In genomic region chr7:86958380-86958779, GRCh38 we compare ENCODE assay signal across 13 cellular contexts.
DNase-seq lines count a peak whose midpoint lies in the region; TF ChIP-seq lines count a peak whose summit lies in the region.
"Had no signal": no experiment of that assay in that cellular context is flagged by ENCODE, and none has a peak within 500 bp of the region (broad histone marks: within the 10 kb centered on the region; RNA-seq: fewer than 3 reads in every experiment).

No MANE protein-coding gene starts in this region.

- H3K4me2 ChIP-seq in hepatocyte = no peak overlapping the region

- intact Hi-C loops in transverse colon (cut with DNase I; ENCODE audit: low total_unique reads) = no loop called here

- in situ Hi-C loops in transverse colon (cut with MboI; ENCODE audit: low pct_ligation_motif_present in 1 of 4, low pct_unique_long_range_greater_than_20kb in 1 of 4, low sequenced_read_pairs in 3 of 4) (no loop called here), ACHN (cut with HindIII; ENCODE audit: low pct_ligation_motif_present, low pct_unique_long_range_greater_than_20kb, low sequenced_read_pairs) (no loop called here), GM13976 (cut with MboI; ENCODE audit: low sequenced_read_pairs, unreplicated experiment) (no loop called here)

- H3K27me3 ChIP-seq in hepatocyte = no peaks in the 10 kb centered on the region
- H3K27me3 ChIP-seq in transverse colon = no peaks in the 10 kb centered on the region

- no peak for TF ChIP-seq CTCF in hepatocyte (IDR thresholded peaks at IDR 0.05; ENCODE audit: poor library complexity)
- no peak for TF ChIP-seq CTCF in transverse colon (IDR thresholded peaks at IDR 0.05)
- no peak for TF ChIP-seq CTCF in GM13976 (IDR thresholded peaks at IDR 0.05; ENCODE audit: borderline replicate concordance, control extremely low read depth, extremely low read depth, insufficient read depth, missing control alignments)

- peaks cover 39% of the 10 kb centered on the region for H3K79me2 ChIP-seq in hepatocyte

- TF ChIP-seq EP300 in transverse colon (IDR thresholded peaks at IDR 0.05; ENCODE audit: low read depth) = no peak

- H3K27ac ChIP-seq in hepatocyte (no peak overlapping the region), transverse colon (no peak overlapping the region)
- H3K27ac ChIP-seq: C4-2B, GM23248 had no signal

- no peak overlapping the region for H2AFZ ChIP-seq in hepatocyte
- H2AFZ ChIP-seq: GM23248 had no signal

- 71% methylated on average over 2 of the region's 2 CpGs for WGBS in hepatocyte (ENCODE audit: low lambda C conversion rate, missing lambda C conversion rate)
- 69 to 75% methylated on average over 2 of the region's 2 CpGs for WGBS in transverse colon (ENCODE audit: low coverage in 1 of 2), 2 donors

- peak; percentile 51 for DNase-seq in DMS53 treated with DMSO at 0.1 percent for 48 hours (lab: John Stamatoyannopoulos, UW; ENCODE audit: unreplicated experiment)
- peak; percentile 35 for DNase-seq in SW480 (ENCODE audit: low spot score)
- peak; percentile 24 for DNase-seq in hepatocyte (ENCODE audit: low spot score)
- DNase-seq in transverse colon = peak; percentile 17
- no peak for DNase-seq in HUDEP-2 (lab: John Stamatoyannopoulos, UW; ENCODE audit: unreplicated experiment in 76 of 76)
- DNase-seq in ACHN = no peak
- no peak for DNase-seq in GM13976 (ENCODE audit: low spot score)
- DNase-seq: BE2C; CD4-positive, alpha-beta memory T cell; GM23248; H9; KG1 had no signal

- H3K36me3 ChIP-seq in hepatocyte (replicated peaks; ENCODE audit: insufficient read depth, low read depth) (no peaks in the 10 kb centered on the region), transverse colon (no peaks in the 10 kb centered on the region)
- H3K36me3 ChIP-seq: BE2C had no signal

- H3K9me2 ChIP-seq in hepatocyte (replicated peaks; ENCODE audit: insufficient read depth) = no peaks in the 10 kb centered on the region

- H4K20me1 ChIP-seq in hepatocyte (ENCODE audit: insufficient read depth, poor library complexity, severe bottlenecking) = no peaks in the 10 kb centered on the region

- H3K4me3 ChIP-seq in hepatocyte (no peak overlapping the region), transverse colon (no peak overlapping the region)
- H3K4me3 ChIP-seq: GM23248 had no signal

- no peak for TF ChIP-seq POLR2A in transverse colon (IDR thresholded peaks at IDR 0.05)

- no peaks in the 10 kb centered on the region for H3K4me1 ChIP-seq in hepatocyte (ENCODE audit: insufficient read depth)
- no peaks in the 10 kb centered on the region for H3K4me1 ChIP-seq in transverse colon
- H3K4me1 ChIP-seq: BE2C had no signal

- H3K9me3 ChIP-seq in hepatocyte (ENCODE audit: low read depth) (no peaks in the 10 kb centered on the region), transverse colon (peaks cover 0 to 3% of the 10 kb centered on the region in 2 donors)
- H3K9me3 ChIP-seq: BE2C had no signal

Comparison
In these comparisons a context has a peak if more than half of its experiments do, and no peak if none do; other contexts are left out.
1. DNase-seq: peak in DMS53 treated with DMSO at 0.1 percent for 48 hours (single experiment), SW480 (single experiment), hepatocyte (single experiment) and transverse colon (single experiment); none in HUDEP-2 (0 of 76), ACHN (single experiment) and GM13976 (single experiment).